8 cellular contexts compared by ENCODE assay signal in genomic region chr1:30908886-30909777, GRCh38. TPM values are rescaled to one million over a fixed set of nuclear protein-coding genes. Genes with fewer than 3 reads are reported as not detected.
DNase-seq lines count a peak whose midpoint lies in the region; FAIRE-seq and TF ChIP-seq lines count a peak whose summit lies in the region.

No MANE protein-coding gene starts in this region.

- WGBS in thymus: 13% methylated on average over 43 of the region's 43 CpGs

- H3K27me3 ChIP-seq in kidney epithelial cell (ENCODE audit: control insufficient read depth, insufficient read depth, low read length): no peaks in the 10 kb centered on the region
- peaks cover 42% of the 10 kb centered on the region for H3K27me3 ChIP-seq in thymus (ENCODE audit: control insufficient read depth, insufficient read depth)

- H3K9me3 ChIP-seq in thymus (ENCODE audit: control insufficient read depth): no peaks in the 10 kb centered on the region

- no peak for TF ChIP-seq POLR2A in GM12892 (IDR thresholded peaks at IDR 0.05; ENCODE audit: low read depth, low read length)

- peak overlapping the region; percentile 39 for H3K4me3 ChIP-seq in kidney epithelial cell (ENCODE audit: low read depth, low read length)
- peak overlapping the region; percentile 52 for H3K4me3 ChIP-seq in thymus (ENCODE audit: low read length)

- H3K36me3 ChIP-seq in kidney epithelial cell (ENCODE audit: control insufficient read depth, insufficient read depth, low read length) (no peaks in the 10 kb centered on the region), thymus (ENCODE audit: control insufficient read depth, insufficient read depth) (no peaks in the 10 kb centered on the region)

- FAIRE-seq in GM12892 (lab: Jason Lieb, UNC): no peak

- peak overlapping the region; percentile 11 for H3K27ac ChIP-seq in thymus (ENCODE audit: low read depth)

- TF ChIP-seq CTCF in kidney epithelial cell (IDR thresholded peaks at IDR 0.05; ENCODE audit: insufficient read depth, low read length, poor library complexity, severe bottlenecking): no peak

- H3K4me1 ChIP-seq in thymus (ENCODE audit: control insufficient read depth, insufficient read depth, low read length): no peaks in the 10 kb centered on the region

- peak; percentile 68 for DNase-seq in activated CD8-positive, alpha-beta memory T cell treated with anti-CD3 and anti-CD28 coated beads for 24 hours
- no peak for DNase-seq in activated CD8-positive, alpha-beta memory T cell treated with anti-CD3 and anti-CD28 coated beads, Interleukin-2, amount 50 U/mL, for 48 hours
- DNase-seq in astrocyte of the hippocampus (ENCODE audit: low read depth, low spot score) (peak; percentile 17), kidney epithelial cell (ENCODE audit: low read depth) (no peak), hepatic stellate cell (ENCODE audit: low spot score) (no peak), GM12892 (ENCODE audit: insufficient read length) (no peak), pons (ENCODE audit: low spot score) (no peak)

RNA-seq across cellular contexts. Expression of gene SDC3, which starts 0.6 kb away (rescaled TPM):
- 36.4 and 49.0 TPM in 2 replicates for total RNA-seq in kidney epithelial cell
- 15.3 TPM for polyA plus RNA-seq in thymus
- polyA plus RNA-seq in GM12892 (2012; ENCODE audit: missing spikeins): 0.28 TPM

Comparison
In these comparisons a context has a peak if more than half of its experiments do, and no peak if none do; other contexts are left out.
1. DNase-seq: peak in activated CD8-positive, alpha-beta memory T cell treated with anti-CD3 and anti-CD28 coated beads for 24 hours (single experiment) and astrocyte of the hippocampus (single experiment); none in activated CD8-positive, alpha-beta memory T cell treated with anti-CD3 and anti-CD28 coated beads, Interleukin-2, amount 50 U/mL, for 48 hours (single experiment), kidney epithelial cell (single experiment), hepatic stellate cell (single experiment), GM12892 (single experiment) and pons (single experiment).